Comparison of ENCODE assay signal across 8 cellular contexts in genomic region chr7:101687791-101688182, GRCh38. TPM values are rescaled to one million over a fixed set of nuclear protein-coding genes. Genes with fewer than 3 reads are reported as not detected.
DNase-seq lines count a peak whose midpoint lies in the region; ATAC-seq and TF ChIP-seq lines count a peak whose summit lies in the region.

No MANE protein-coding gene starts in this region.

- H3K27ac ChIP-seq in BLaER1 (peak overlapping the region; percentile 72), HL-60 (replicated peaks) (peak overlapping the region; percentile 63; the same call in 1 of the 2 replicates), neuronal stem cell (replicated peaks; ENCODE audit: low read length) (no peak overlapping the region)
- no peak overlapping the region for H3K27ac ChIP-seq in effector memory CD4-positive, alpha-beta T cell (ENCODE audit: insufficient read depth, low read length, poor library complexity, severe bottlenecking)

- H2BK120ac ChIP-seq in neuronal stem cell (ENCODE audit: low read depth, low read length), result no peak overlapping the region

- no peak overlapping the region for H4K91ac ChIP-seq in neuronal stem cell (ENCODE audit: low read depth, low read length, poor library complexity)

- no peaks in the 10 kb centered on the region for H3K79me1 ChIP-seq in neuronal stem cell (ENCODE audit: low read depth, low read length)

- no peak for ATAC-seq in HG02840 (IDR thresholded peaks at IDR 0.05; ENCODE audit: low FRiP score, unreplicated experiment)
- ATAC-seq in activated CD4-positive, CD25-positive, alpha-beta regulatory T cell treated with anti-CD3 and anti-CD28 coated beads, Interleukin-2, amount 50 U/mL, for 24 hours, result no peak

- H3K9me3 ChIP-seq in BLaER1 (no peaks in the 10 kb centered on the region), neuronal stem cell (replicated peaks in 1 of 2; ENCODE audit: control insufficient read depth in 2 of 2, insufficient read depth in 1 of 2, low read depth in 1 of 2, low read length in 2 of 2) (no peaks in the 10 kb centered on the region)
- no peaks in the 10 kb centered on the region for H3K9me3 ChIP-seq in effector memory CD4-positive, alpha-beta T cell (ENCODE audit: control insufficient read depth, low read length)

- H3K14ac ChIP-seq in neuronal stem cell (ENCODE audit: low read length), result no peak overlapping the region

- no peak overlapping the region for H4K8ac ChIP-seq in neuronal stem cell (ENCODE audit: low read depth, low read length)

- peak overlapping the region; percentile 94 for H2AK5ac ChIP-seq in neuronal stem cell (ENCODE audit: low read depth, low read length)

- no peak overlapping the region for H2BK12ac ChIP-seq in neuronal stem cell (ENCODE audit: low read length)

- H3K27me3 ChIP-seq in BLaER1 (no peaks in the 10 kb centered on the region), HL-60 (ENCODE audit: insufficient read depth, poor library complexity, severe bottlenecking) (no peaks in the 10 kb centered on the region), neuronal stem cell (ENCODE audit: control insufficient read depth in 3 of 3, insufficient read depth in 3 of 3, low read depth in 1 of 3, low read length in 3 of 3) (peaks cover 0 to 24% (median 12%) of the 10 kb centered on the region in 3 experiments)
- H3K27me3 ChIP-seq in effector memory CD4-positive, alpha-beta T cell (replicated peaks; ENCODE audit: control insufficient read depth, insufficient read depth, low read length, poor library complexity, severe bottlenecking), result no peaks in the 10 kb centered on the region

- H3K36me3 ChIP-seq in BLaER1 (no peaks in the 10 kb centered on the region), neuronal stem cell (replicated peaks in 1 of 2; ENCODE audit: control insufficient read depth in 2 of 2, insufficient read depth in 2 of 2, low read length in 2 of 2) (no peaks in the 10 kb centered on the region)
- no peaks in the 10 kb centered on the region for H3K36me3 ChIP-seq in effector memory CD4-positive, alpha-beta T cell (ENCODE audit: control insufficient read depth, insufficient read depth, low read length)

- H3K23ac ChIP-seq in neuronal stem cell (ENCODE audit: low read depth, low read length, poor library complexity), result peak overlapping the region; percentile 81

- TF ChIP-seq CTCF in HL-60 (IDR thresholded peaks at IDR 0.05; ENCODE audit: insufficient read depth, low read length), result no peak
- no peak for TF ChIP-seq CTCF in WI38 (IDR thresholded peaks at IDR 0.05; ENCODE audit: low read depth, low read length)

- H2AFZ ChIP-seq in neuronal stem cell (ENCODE audit: low read length), result no peak overlapping the region

- H3K4ac ChIP-seq in neuronal stem cell (ENCODE audit: low read length), result no peak overlapping the region

- no peak overlapping the region; the same call in 1 of the 2 replicates for H3K4me3 ChIP-seq in BLaER1
- no peak overlapping the region for H3K4me3 ChIP-seq in HL-60 (replicated peaks; ENCODE audit: insufficient read depth, low read length)
- H3K4me3 ChIP-seq in WI38 (ENCODE audit: low read depth, low read length), result peak overlapping the region; percentile 36; the same call in 1 of the 2 replicates
- H3K4me3 ChIP-seq in neuronal stem cell (ENCODE audit: low read length in 2 of 2), result no peak overlapping the region
- H3K4me3 ChIP-seq in effector memory CD4-positive, alpha-beta T cell (ENCODE audit: insufficient read depth, low read depth, low read length, poor library complexity, severe bottlenecking), result no peak overlapping the region

- no peak overlapping the region for H2BK15ac ChIP-seq in neuronal stem cell (ENCODE audit: low read length)

- DNase-seq in HL-60 (ENCODE audit: low read depth in 1 of 2, low spot score in 1 of 2) (no peak), neuronal stem cell (ENCODE audit: low spot score) (no peak), OCI-M2 (lab: John Stamatoyannopoulos, UW; ENCODE audit: unreplicated experiment) (no peak)
- DNase-seq in effector memory CD4-positive, alpha-beta T cell, result no peak

- H4K20me1 ChIP-seq in BLaER1, result no peaks in the 10 kb centered on the region

- H3K18ac ChIP-seq in neuronal stem cell (ENCODE audit: low read length), result no peak overlapping the region

- peaks cover 50% of the 10 kb centered on the region for H3K4me1 ChIP-seq in BLaER1
- peaks cover 5 to 8% of the 10 kb centered on the region in 2 donors for H3K4me1 ChIP-seq in neuronal stem cell (ENCODE audit: control insufficient read depth in 2 of 2, insufficient read depth in 1 of 2, low read depth in 1 of 2, low read length in 2 of 2)
- H3K4me1 ChIP-seq in effector memory CD4-positive, alpha-beta T cell (ENCODE audit: control insufficient read depth, insufficient read depth, low read length, poor library complexity, severe bottlenecking), result peaks cover 6% of the 10 kb centered on the region

- H3K4me2 ChIP-seq in BLaER1 (peak overlapping the region; percentile 79), neuronal stem cell (ENCODE audit: insufficient read depth, low read length, poor library complexity, severe bottlenecking) (no peak overlapping the region)

- H3K9ac ChIP-seq in BLaER1, result peak overlapping the region; percentile 74; the same call in 1 of the 2 replicates
- H3K9ac ChIP-seq in neuronal stem cell (ENCODE audit: low read depth, low read length, poor library complexity), result no peak overlapping the region

- H2BK5ac ChIP-seq in neuronal stem cell (ENCODE audit: low read length), result no peak overlapping the region

- WGBS in neuronal stem cell (ENCODE audit: extremely low coverage in 2 of 2, insufficient read length in 2 of 2, insufficient replicate concordance in 1 of 2), 2 donors, result no CpG with 5 or more reads among the region's 3 CpGs

RNA-seq across cellular contexts. Expression of gene MYL10, which starts 58.7 kb away (rescaled TPM):
- polyA plus RNA-seq in neuronal stem cell (2013, experiment 1 of 2), result not detected
- not detected for polyA plus RNA-seq in neuronal stem cell (2013, experiment 2 of 2)

Comparison
In these comparisons a context has a peak if more than half of its experiments do, and no peak if none do; other contexts are left out.
1. H3K27ac ChIP-seq: peak in BLaER1 (single experiment) and HL-60 (single experiment); none in neuronal stem cell (single experiment) and effector memory CD4-positive, alpha-beta T cell (single experiment).